ENCODE assay signal across 19 cellular contexts in the genomic region with DNA sequence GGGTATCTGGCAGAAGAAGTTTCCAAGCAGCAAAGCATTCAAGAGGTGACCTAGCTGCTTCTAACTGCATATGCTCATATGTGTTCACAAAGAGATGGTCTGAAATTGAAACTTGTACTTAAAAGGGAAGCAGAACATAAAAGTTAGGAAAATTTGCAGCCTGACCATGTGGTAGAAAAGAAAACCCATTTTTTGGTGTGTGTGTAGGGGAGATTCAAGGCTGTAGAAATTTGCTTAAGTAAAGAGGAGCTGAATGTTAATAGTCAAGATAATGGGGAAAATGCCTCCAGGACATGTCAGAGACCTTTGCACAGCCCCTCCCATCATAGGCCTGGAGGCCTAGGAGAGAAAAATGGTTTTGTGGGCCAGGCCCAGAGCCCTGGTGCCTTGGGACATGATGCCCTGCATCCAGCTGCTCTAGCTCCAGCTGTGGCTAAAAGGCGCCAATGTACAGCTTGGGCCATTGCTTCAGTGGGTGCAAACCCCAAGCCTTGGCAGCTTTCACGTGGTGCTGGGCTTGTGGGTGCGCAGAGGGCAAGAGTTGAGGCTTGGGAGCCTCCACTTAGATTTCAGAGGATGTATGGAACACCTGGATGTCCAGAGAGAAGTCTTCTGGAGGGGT. TPM values are rescaled to one million over a fixed set of nuclear protein-coding genes. Genes with fewer than 3 reads are reported as not detected.
A peak's percentile ranks its signal among the peaks of the same experiment; 100 is the strongest.
DNase-seq lines count a peak whose midpoint lies in the region; ATAC-seq and TF ChIP-seq lines count a peak whose summit lies in the region.
"Had no signal": no experiment of that assay in that cellular context is flagged by ENCODE, and none has a peak within 500 bp of the region (broad histone marks: within the 10 kb centered on the region; RNA-seq: fewer than 3 reads in every experiment).

No MANE protein-coding gene starts in this region.

- no TSS peak for BruUV-seq in Calu3 (replicated peaks; lab: Mats Ljungman, UMichigan)

- TF ChIP-seq CTCF in Calu3 (IDR thresholded peaks at IDR 0.05; ENCODE audit: unreplicated experiment) (no peak), ascending aorta (IDR thresholded peaks at IDR 0.05) (no peak)

- peaks cover 7 to 15% of the 10 kb centered on the region in 2 donors for H3K4me1 ChIP-seq in ascending aorta
- H3K4me1 ChIP-seq: BE2C, HAP-1 had no signal

- DNase-seq in Calu3 (no peak), OCI-M1 (lab: John Stamatoyannopoulos, UW) (peak; percentile 38), ascending aorta (ENCODE audit: low spot score in 2 of 2) (no peak)
- DNase-seq in central memory CD8-positive, alpha-beta T cell (ENCODE audit: low spot score in 2 of 2) = no peak
- no peak for DNase-seq in stimulated activated CD4-positive, alpha-beta T cell treated with anti-CD3 and anti-CD28 coated beads, Interleukin-4, amount 100 ng/mL, for 1 hour
- DNase-seq in activated T-cell treated with anti-CD3 and anti-CD28 coated beads, Interleukin-2, amount 50 U/mL, for 48 hours = no peak
- DNase-seq: 8988T; ACHN; AML-193; BE2C; C1 segment of cervical spinal cord; CD4-positive, alpha-beta memory T cell; COR-L47; DMS153; DND-41; GOT3 had no signal

- no peaks in the 10 kb centered on the region for H3K9me3 ChIP-seq in ascending aorta
- H3K9me3 ChIP-seq: BE2C had no signal

- no peak overlapping the region for H3K4me3 ChIP-seq in ascending aorta
- H3K4me3 ChIP-seq: A549, HAP-1 had no signal

- intact Hi-C loops in Calu3 (cut with micrococcal nuclease; ENCODE audit: unreplicated experiment) (no loop called here), ascending aorta (cut with DNase I) (no loop called here)

- CTCF ChIA-PET in Calu3 (lab: Charles Lee) = no interaction called here

- H3K27me3 Mint-ChIP-seq in Calu3 (ENCODE audit: unreplicated experiment) = no peaks in the 10 kb centered on the region
- H3K27me3 Mint-ChIP-seq in central memory CD8-positive, alpha-beta T cell = no peaks in the 10 kb centered on the region
- H3K27me3 Mint-ChIP-seq: CD4-positive, alpha-beta memory T cell had no signal

- H3K27me3 ChIP-seq in ascending aorta = no peaks in the 10 kb centered on the region
- H3K27me3 ChIP-seq: BE2C had no signal

- peaks cover 9% of the 10 kb centered on the region for H3K9me3 Mint-ChIP-seq in Calu3 (ENCODE audit: low read depth, unreplicated experiment)
- peaks cover 23% of the 10 kb centered on the region for H3K9me3 Mint-ChIP-seq in central memory CD8-positive, alpha-beta T cell

- peaks cover 35% of the 10 kb centered on the region for H3K36me3 Mint-ChIP-seq in Calu3 (ENCODE audit: insufficient read depth, unreplicated experiment)
- peaks cover 9% of the 10 kb centered on the region for H3K36me3 Mint-ChIP-seq in central memory CD8-positive, alpha-beta T cell (ENCODE audit: insufficient read depth)

- no peaks in the 10 kb centered on the region for H3K4me1 Mint-ChIP-seq in Calu3 (ENCODE audit: low read depth, unreplicated experiment)
- H3K4me1 Mint-ChIP-seq in central memory CD8-positive, alpha-beta T cell = no peaks in the 10 kb centered on the region
- H3K4me1 Mint-ChIP-seq: CD4-positive, alpha-beta memory T cell had no signal

- peak overlapping the region; percentile 27 for H3K27ac Mint-ChIP-seq in Calu3 (ENCODE audit: unreplicated experiment)
- peak overlapping the region; percentile 8 for H3K27ac Mint-ChIP-seq in central memory CD8-positive, alpha-beta T cell (ENCODE audit: low read depth)

- H3K4me3 Mint-ChIP-seq in Calu3 (ENCODE audit: low read depth, unreplicated experiment) = no peak overlapping the region
- H3K4me3 Mint-ChIP-seq in central memory CD8-positive, alpha-beta T cell = no peak overlapping the region
- H3K4me3 Mint-ChIP-seq: CD4-positive, alpha-beta memory T cell had no signal

- ATAC-seq in central memory CD8-positive, alpha-beta T cell (replicated peaks; ENCODE audit: extremely low read depth, poor library complexity, severe bottlenecking) = no peak
- ATAC-seq in GM21447 (IDR thresholded peaks at IDR 0.05; ENCODE audit: unreplicated experiment) = no peak
- ATAC-seq: A549 had no signal

- peaks cover 12 to 14% of the 10 kb centered on the region in 2 donors for H3K36me3 ChIP-seq in ascending aorta
- H3K36me3 ChIP-seq: BE2C, HAP-1 had no signal

- no peak overlapping the region for H3K27ac ChIP-seq in ascending aorta
- H3K27ac ChIP-seq: A549 had no signal

RNA-seq across cellular contexts. Expression of a gene that starts 54.9 kb away (rescaled TPM):
- total RNA-seq in Calu3 (2022) (173 and 239 TPM in 2 replicates), ascending aorta (39.4 TPM)
